ENCODE assay signal across 1 cellular context in genomic region chr2:231046908-231047269, GRCh38.
TF ChIP-seq lines count a peak whose summit lies in the region.

No MANE protein-coding gene starts in this region.

TF ChIP-seq in HepG2, 621 proteins besides CTCF, POLR2A, EP300 and RAD21 (continues in another document):
- TF ChIP-seq KDM5B (CRISPR knock-in tag; IDR thresholded peaks at IDR 0.05; ENCODE audit: borderline replicate concordance) (no peak), SALL2 (CRISPR knock-in tag; IDR thresholded peaks at IDR 0.05) (no peak), ZBTB46 (CRISPR knock-in tag; IDR thresholded peaks at IDR 0.05; ENCODE audit: borderline replicate concordance) (no peak), XBP1 (CRISPR knock-in tag; IDR thresholded peaks at IDR 0.05) (no peak), RFX5 (IDR thresholded peaks at IDR 0.05; ENCODE audit: low read depth, low read length) (no peak), ISL2 (CRISPR knock-in tag; IDR thresholded peaks at IDR 0.05) (no peak), ELK4 (CRISPR knock-in tag; IDR thresholded peaks at IDR 0.05; ENCODE audit: borderline replicate concordance) (no peak), ZKSCAN5 (CRISPR knock-in tag; IDR thresholded peaks at IDR 0.05) (0 out of 2 replicates have a peak, but pooled peaks have one; percentile 9), ZNF230 (CRISPR knock-in tag; IDR thresholded peaks at IDR 0.05) (0 out of 2 replicates have a peak, but pooled peaks have one; percentile 53), STAG1 (CRISPR knock-in tag; IDR thresholded peaks at IDR 0.05) (no peak), TERF1 (CRISPR knock-in tag; IDR thresholded peaks at IDR 0.05) (no peak), POGZ (CRISPR knock-in tag; IDR thresholded peaks at IDR 0.05) (no peak), ZNF234 (CRISPR knock-in tag; conservative IDR thresholded peaks at IDR 0.05) (no peak), PRDM10 (CRISPR knock-in tag; IDR thresholded peaks at IDR 0.05; ENCODE audit: low read depth) (peak; percentile 4; the same call in 1 of the 2 replicates), PHF5A (CRISPR knock-in tag; IDR thresholded peaks at IDR 0.05; ENCODE audit: low read depth, unreplicated experiment) (peak; percentile 12), NBN (conservative IDR thresholded peaks at IDR 0.05) (no peak), ZNF780A (CRISPR knock-in tag; IDR thresholded peaks at IDR 0.05) (no peak), ZNF407 (CRISPR knock-in tag; IDR thresholded peaks at IDR 0.05; ENCODE audit: not compliant biosample characterization) (no peak), YY1 (IDR thresholded peaks at IDR 0.05; ENCODE audit: insufficient read depth, insufficient replicate concordance, low read depth, low read length) (peak; percentile 23), ZNF724P (CRISPR knock-in tag; IDR thresholded peaks at IDR 0.05; ENCODE audit: borderline replicate concordance) (peak; percentile 21; the same call in 1 of the 2 replicates), GZF1 (CRISPR knock-in tag; IDR thresholded peaks at IDR 0.05) (no peak)
- TF ChIP-seq, protein P1, sequence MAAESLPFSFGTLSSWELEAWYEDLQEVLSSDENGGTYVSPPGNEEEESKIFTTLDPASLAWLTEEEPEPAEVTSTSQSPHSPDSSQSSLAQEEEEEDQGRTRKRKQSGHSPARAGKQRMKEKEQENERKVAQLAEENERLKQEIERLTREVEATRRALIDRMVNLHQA (CRISPR knock-in tag; IDR thresholded peaks at IDR 0.05): 0 out of 2 replicates have a peak, but pooled peaks have one; percentile 18
- TF ChIP-seq, protein P2, sequence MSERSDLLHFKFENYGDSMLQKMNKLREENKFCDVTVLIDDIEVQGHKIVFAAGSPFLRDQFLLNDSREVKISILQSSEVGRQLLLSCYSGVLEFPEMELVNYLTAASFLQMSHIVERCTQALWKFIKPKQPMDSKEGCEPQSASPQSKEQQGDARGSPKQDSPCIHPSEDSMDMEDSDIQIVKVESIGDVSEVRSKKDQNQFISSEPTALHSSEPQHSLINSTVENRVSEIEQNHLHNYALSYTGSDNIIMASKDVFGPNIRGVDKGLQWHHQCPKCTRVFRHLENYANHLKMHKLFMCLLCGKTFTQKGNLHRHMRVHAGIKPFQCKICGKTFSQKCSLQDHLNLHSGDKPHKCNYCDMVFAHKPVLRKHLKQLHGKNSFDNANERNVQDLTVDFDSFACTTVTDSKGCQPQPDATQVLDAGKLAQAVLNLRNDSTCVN (CRISPR knock-in tag; IDR thresholded peaks at IDR 0.05; ENCODE audit: borderline replicate concordance): no peak
- TF ChIP-seq, protein P3, sequence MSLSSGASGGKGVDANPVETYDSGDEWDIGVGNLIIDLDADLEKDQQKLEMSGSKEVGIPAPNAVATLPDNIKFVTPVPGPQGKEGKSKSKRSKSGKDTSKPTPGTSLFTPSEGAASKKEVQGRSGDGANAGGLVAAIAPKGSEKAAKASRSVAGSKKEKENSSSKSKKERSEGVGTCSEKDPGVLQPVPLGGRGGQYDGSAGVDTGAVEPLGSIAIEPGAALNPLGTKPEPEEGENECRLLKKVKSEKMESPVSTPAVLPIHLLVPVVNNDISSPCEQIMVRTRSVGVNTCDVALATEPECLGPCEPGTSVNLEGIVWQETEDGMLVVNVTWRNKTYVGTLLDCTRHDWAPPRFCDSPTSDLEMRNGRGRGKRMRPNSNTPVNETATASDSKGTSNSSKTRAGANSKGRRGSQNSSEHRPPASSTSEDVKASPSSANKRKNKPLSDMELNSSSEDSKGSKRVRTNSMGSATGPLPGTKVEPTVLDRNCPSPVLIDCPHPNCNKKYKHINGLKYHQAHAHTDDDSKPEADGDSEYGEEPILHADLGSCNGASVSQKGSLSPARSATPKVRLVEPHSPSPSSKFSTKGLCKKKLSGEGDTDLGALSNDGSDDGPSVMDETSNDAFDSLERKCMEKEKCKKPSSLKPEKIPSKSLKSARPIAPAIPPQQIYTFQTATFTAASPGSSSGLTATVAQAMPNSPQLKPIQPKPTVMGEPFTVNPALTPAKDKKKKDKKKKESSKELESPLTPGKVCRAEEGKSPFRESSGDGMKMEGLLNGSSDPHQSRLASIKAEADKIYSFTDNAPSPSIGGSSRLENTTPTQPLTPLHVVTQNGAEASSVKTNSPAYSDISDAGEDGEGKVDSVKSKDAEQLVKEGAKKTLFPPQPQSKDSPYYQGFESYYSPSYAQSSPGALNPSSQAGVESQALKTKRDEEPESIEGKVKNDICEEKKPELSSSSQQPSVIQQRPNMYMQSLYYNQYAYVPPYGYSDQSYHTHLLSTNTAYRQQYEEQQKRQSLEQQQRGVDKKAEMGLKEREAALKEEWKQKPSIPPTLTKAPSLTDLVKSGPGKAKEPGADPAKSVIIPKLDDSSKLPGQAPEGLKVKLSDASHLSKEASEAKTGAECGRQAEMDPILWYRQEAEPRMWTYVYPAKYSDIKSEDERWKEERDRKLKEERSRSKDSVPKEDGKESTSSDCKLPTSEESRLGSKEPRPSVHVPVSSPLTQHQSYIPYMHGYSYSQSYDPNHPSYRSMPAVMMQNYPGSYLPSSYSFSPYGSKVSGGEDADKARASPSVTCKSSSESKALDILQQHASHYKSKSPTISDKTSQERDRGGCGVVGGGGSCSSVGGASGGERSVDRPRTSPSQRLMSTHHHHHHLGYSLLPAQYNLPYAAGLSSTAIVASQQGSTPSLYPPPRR (CRISPR knock-in tag; IDR thresholded peaks at IDR 0.05; ENCODE audit: borderline replicate concordance): peak; percentile 12; the same call in 1 of the 2 replicates
- TF ChIP-seq, protein P4, sequence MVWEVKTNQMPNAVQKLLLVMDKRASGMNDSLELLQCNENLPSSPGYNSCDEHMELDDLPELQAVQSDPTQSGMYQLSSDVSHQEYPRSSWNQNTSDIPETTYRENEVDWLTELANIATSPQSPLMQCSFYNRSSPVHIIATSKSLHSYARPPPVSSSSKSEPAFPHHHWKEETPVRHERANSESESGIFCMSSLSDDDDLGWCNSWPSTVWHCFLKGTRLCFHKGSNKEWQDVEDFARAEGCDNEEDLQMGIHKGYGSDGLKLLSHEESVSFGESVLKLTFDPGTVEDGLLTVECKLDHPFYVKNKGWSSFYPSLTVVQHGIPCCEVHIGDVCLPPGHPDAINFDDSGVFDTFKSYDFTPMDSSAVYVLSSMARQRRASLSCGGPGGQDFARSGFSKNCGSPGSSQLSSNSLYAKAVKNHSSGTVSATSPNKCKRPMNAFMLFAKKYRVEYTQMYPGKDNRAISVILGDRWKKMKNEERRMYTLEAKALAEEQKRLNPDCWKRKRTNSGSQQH (CRISPR knock-in tag; IDR thresholded peaks at IDR 0.05; ENCODE audit: low read depth): no peak
